Comparison of ENCODE assay signal across 17 cellular contexts in the genomic region with DNA sequence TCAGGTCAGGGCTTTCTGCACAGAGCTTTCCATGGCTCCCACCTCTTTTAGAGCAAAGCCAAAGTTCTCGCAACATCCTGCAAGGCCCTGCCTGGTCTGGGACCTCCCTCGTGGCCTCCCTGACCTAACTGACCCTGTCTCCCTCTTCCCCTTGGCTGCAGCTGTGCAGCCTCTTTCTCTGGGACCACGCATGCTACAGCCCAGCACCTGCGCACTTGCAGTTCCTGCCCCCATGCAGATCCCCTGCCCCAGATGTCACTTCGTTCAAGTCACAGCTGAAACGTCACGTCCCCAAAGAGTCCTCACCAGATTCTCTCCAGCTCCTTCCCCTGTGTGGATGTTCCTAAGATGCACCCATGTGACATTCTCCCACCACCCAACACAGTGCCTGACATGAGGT.
DNase-seq lines count a peak whose midpoint lies in the region; ATAC-seq and TF ChIP-seq lines count a peak whose summit lies in the region.
"Had no signal": no experiment of that assay in that cellular context is flagged by ENCODE, and none has a peak within 500 bp of the region (broad histone marks: within the 10 kb centered on the region; RNA-seq: fewer than 3 reads in every experiment).

No MANE protein-coding gene starts in this region.

- H3K27ac ChIP-seq in GM23338 (ENCODE audit: low read depth) (no peak overlapping the region), ascending aorta (no peak overlapping the region)
- H3K27ac ChIP-seq: BLaER1 treated with 17β-estradiol and CSF1 and Interleukin-3, amounts not matched to agents 10 nM and 100 nM; C4-2B had no signal

- H3K79me2 ChIP-seq in GM23338 (replicated peaks; ENCODE audit: insufficient read depth), result no peaks in the 10 kb centered on the region

- H3K27me3 Mint-ChIP-seq in GM23338 (ENCODE audit: insufficient read depth, low read depth, poor library complexity), result peaks cover 6% of the 10 kb centered on the region
- H3K27me3 Mint-ChIP-seq: B cell; CD4-positive, alpha-beta T cell had no signal

- intact Hi-C loops in ascending aorta (cut with DNase I), result no loop called here

- no peaks in the 10 kb centered on the region for H3K36me3 ChIP-seq in GM23338 (ENCODE audit: insufficient read depth)
- H3K36me3 ChIP-seq in ascending aorta, result no peaks in the 10 kb centered on the region
- H3K36me3 ChIP-seq: BLaER1 treated with 17β-estradiol and CSF1 and Interleukin-3, amounts not matched to agents 10 nM and 100 nM had no signal

- H3K9me3 ChIP-seq in ascending aorta, result peaks cover 0 to 5% of the 10 kb centered on the region in 2 donors
- H3K9me3 ChIP-seq: Caco-2 had no signal

- DNase-seq in GM23338 (ENCODE audit: low spot score), result peak; percentile 0
- peak; percentile 60 for DNase-seq in RPMI8226
- DNase-seq in mesenteric fat pad (ENCODE audit: low spot score), result peak; percentile 68
- DNase-seq in AG08395 (ENCODE audit: low spot score), result no peak
- DNase-seq in ascending aorta (ENCODE audit: low spot score in 2 of 2), result no peak
- DNase-seq: 8988T; ACHN; AML-193; Caco-2; Calu3; CD4-positive, alpha-beta T cell; CD8-positive, alpha-beta T cell; DMS79 treated with DMSO at 0.1 percent for 48 hours; GF-D8 had no signal

- no peak overlapping the region for H3K4me2 ChIP-seq in GM23338
- H3K4me2 ChIP-seq: BLaER1 treated with 17β-estradiol and CSF1 and Interleukin-3, amounts not matched to agents 10 nM and 100 nM had no signal

- no peaks in the 10 kb centered on the region for H4K20me1 ChIP-seq in GM23338 (replicated peaks; ENCODE audit: insufficient read depth)
- H4K20me1 ChIP-seq: BLaER1 treated with 17β-estradiol and CSF1 and Interleukin-3, amounts not matched to agents 10 nM and 100 nM had no signal

- H3K9me3 Mint-ChIP-seq in GM23338, result peaks cover 100% of the 10 kb centered on the region

- peaks cover 53% of the 10 kb centered on the region for H3K36me3 Mint-ChIP-seq in GM23338 (ENCODE audit: low read depth)
- H3K36me3 Mint-ChIP-seq: CD8-positive, alpha-beta T cell had no signal

- no peak for TF ChIP-seq CTCF in GM23338 (conservative IDR thresholded peaks at IDR 0.05; ENCODE audit: low read depth in 2 of 2)
- TF ChIP-seq CTCF in ascending aorta (IDR thresholded peaks at IDR 0.05), result no peak

- no peak overlapping the region for H2AFZ ChIP-seq in GM23338

- H3K27me3 ChIP-seq in GM23338 (ENCODE audit: insufficient read depth) (no peaks in the 10 kb centered on the region), ascending aorta (no peaks in the 10 kb centered on the region)
- H3K27me3 ChIP-seq: BLaER1 treated with 17β-estradiol and CSF1 and Interleukin-3, amounts not matched to agents 10 nM and 100 nM had no signal

- H3K4me3 Mint-ChIP-seq in GM23338, result no peak overlapping the region
- H3K4me3 Mint-ChIP-seq: B cell; CD4-positive, alpha-beta T cell; CD8-positive, alpha-beta T cell had no signal

- H3K9me2 ChIP-seq in GM23338 (ENCODE audit: insufficient read depth), result no peaks in the 10 kb centered on the region

- H3F3A ChIP-seq in GM23338 (replicated peaks; ENCODE audit: low read depth), result no peaks in the 10 kb centered on the region

- no peaks in the 10 kb centered on the region for H3K4me1 Mint-ChIP-seq in GM23338
- H3K4me1 Mint-ChIP-seq: B cell had no signal

- no peak overlapping the region for H3K4me3 ChIP-seq in GM23338
- H3K4me3 ChIP-seq in ascending aorta, result no peak overlapping the region
- H3K4me3 ChIP-seq: BLaER1 treated with 17β-estradiol and CSF1 and Interleukin-3, amounts not matched to agents 10 nM and 100 nM had no signal

- no peak overlapping the region for H3K27ac Mint-ChIP-seq in GM23338
- H3K27ac Mint-ChIP-seq: B cell; CD4-positive, alpha-beta T cell; CD8-positive, alpha-beta T cell had no signal

- H3K4me1 ChIP-seq in GM23338 (ENCODE audit: insufficient read depth) (no peaks in the 10 kb centered on the region), ascending aorta (no peaks in the 10 kb centered on the region)
- H3K4me1 ChIP-seq: BLaER1 treated with 17β-estradiol and CSF1 and Interleukin-3, amounts not matched to agents 10 nM and 100 nM; Caco-2 had no signal

- no peak for ATAC-seq in GM23338
- ATAC-seq: CD8-positive, alpha-beta T cell had no signal

TF ChIP-seq in GM23338, 12 proteins besides CTCF, POLR2A, EP300 and RAD21 (continues in another document):
- TF ChIP-seq POLR2AphosphoS5 (IDR thresholded peaks at IDR 0.05; ENCODE audit: low read depth) (no peak), NANOG (IDR thresholded peaks at IDR 0.05; ENCODE audit: borderline replicate concordance) (no peak), ZNF331 (CRISPR knock-in tag; IDR thresholded peaks at IDR 0.05; ENCODE audit: low read depth) (no peak), ZNF114 (CRISPR knock-in tag; IDR thresholded peaks at IDR 0.05) (no peak), EZH2phosphoT487 (IDR thresholded peaks at IDR 0.05; ENCODE audit: unreplicated experiment) (no peak), CREB1 (CRISPR knock-in tag; IDR thresholded peaks at IDR 0.05; ENCODE audit: low read depth) (no peak), ZNF462 (CRISPR knock-in tag; IDR thresholded peaks at IDR 0.05) (no peak), JUNB (IDR thresholded peaks at IDR 0.05; ENCODE audit: unreplicated experiment) (no peak), EZH2 (IDR thresholded peaks at IDR 0.05; ENCODE audit: low read depth, unreplicated experiment) (no peak)
- TF ChIP-seq, protein P1, sequence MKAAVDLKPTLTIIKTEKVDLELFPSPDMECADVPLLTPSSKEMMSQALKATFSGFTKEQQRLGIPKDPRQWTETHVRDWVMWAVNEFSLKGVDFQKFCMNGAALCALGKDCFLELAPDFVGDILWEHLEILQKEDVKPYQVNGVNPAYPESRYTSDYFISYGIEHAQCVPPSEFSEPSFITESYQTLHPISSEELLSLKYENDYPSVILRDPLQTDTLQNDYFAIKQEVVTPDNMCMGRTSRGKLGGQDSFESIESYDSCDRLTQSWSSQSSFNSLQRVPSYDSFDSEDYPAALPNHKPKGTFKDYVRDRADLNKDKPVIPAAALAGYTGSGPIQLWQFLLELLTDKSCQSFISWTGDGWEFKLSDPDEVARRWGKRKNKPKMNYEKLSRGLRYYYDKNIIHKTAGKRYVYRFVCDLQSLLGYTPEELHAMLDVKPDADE (IDR thresholded peaks at IDR 0.05), result no peak

Comparison
In these comparisons a context has a peak if more than half of its experiments do, and no peak if none do; other contexts are left out.
1. DNase-seq: peak in GM23338 (single experiment), RPMI8226 (single experiment) and mesenteric fat pad (single experiment); none in AG08395 (single experiment) and ascending aorta (0 of 2).